ENCODE assay signal across 9 cellular contexts in genomic region chr18:8989017-8989416, GRCh38.
"Had no signal": no experiment of that assay in that cellular context is flagged by ENCODE, and none has a peak within 500 bp of the region (broad histone marks: within the 10 kb centered on the region; RNA-seq: fewer than 3 reads in every experiment).

No MANE protein-coding gene starts in this region.

- H3K4me1 ChIP-seq: adrenal gland, colonic mucosa had no signal

- H3K36me3 ChIP-seq: adrenal gland, colonic mucosa, heart left ventricle, suprapubic skin had no signal

- H3K27me3 Mint-ChIP-seq: type B pancreatic cell had no signal

- DNase-seq: foreskin melanocyte had no signal

- H3K4me3 ChIP-seq: adrenal gland, colonic mucosa, heart left ventricle, suprapubic skin had no signal

- H3K9me3 ChIP-seq: adrenal gland, colonic mucosa, heart left ventricle, suprapubic skin had no signal

- H3K27ac Mint-ChIP-seq: activated T-helper 2 cell treated with anti-CD3 and anti-CD28 coated beads, Interferon-gamma antibody, Interleukin-2, Interleukin-4, amounts not matched to agents 10 μg/mL and 5 μg/mL and 100 μg/mL, durations not matched to agents 14 hours and 24 hours and 36 hours; natural killer cell treated with Interleukin-12 subunit alpha and Interleukin-12 subunit beta and Interleukin-15 and Interleukin-18, amount 100 ng/mL, for 72 hours; progenitor cell of endocrine pancreas; type B pancreatic cell had no signal

- H3K4me3 Mint-ChIP-seq: natural killer cell treated with Interleukin-12 subunit alpha and Interleukin-12 subunit beta and Interleukin-15 and Interleukin-18, amount 100 ng/mL, for 72 hours; type B pancreatic cell had no signal

- H3K27me3 ChIP-seq: adrenal gland, colonic mucosa, heart left ventricle, suprapubic skin had no signal

- H3K9me3 Mint-ChIP-seq: activated T-helper 2 cell treated with anti-CD3 and anti-CD28 coated beads, Interferon-gamma antibody, Interleukin-2, Interleukin-4, amounts not matched to agents 10 μg/mL and 5 μg/mL and 100 μg/mL, durations not matched to agents 14 hours and 24 hours and 36 hours; natural killer cell treated with Interleukin-12 subunit alpha and Interleukin-12 subunit beta and Interleukin-15 and Interleukin-18, amount 100 ng/mL, for 72 hours; type B pancreatic cell had no signal

- H3K27ac ChIP-seq: adrenal gland, colonic mucosa, suprapubic skin had no signal

- H3K36me3 Mint-ChIP-seq: natural killer cell treated with Interleukin-12 subunit alpha and Interleukin-12 subunit beta and Interleukin-15 and Interleukin-18, amount 100 ng/mL, for 72 hours; type B pancreatic cell had no signal
